ENCODE assay signal across 24 cellular contexts in the genomic region with DNA sequence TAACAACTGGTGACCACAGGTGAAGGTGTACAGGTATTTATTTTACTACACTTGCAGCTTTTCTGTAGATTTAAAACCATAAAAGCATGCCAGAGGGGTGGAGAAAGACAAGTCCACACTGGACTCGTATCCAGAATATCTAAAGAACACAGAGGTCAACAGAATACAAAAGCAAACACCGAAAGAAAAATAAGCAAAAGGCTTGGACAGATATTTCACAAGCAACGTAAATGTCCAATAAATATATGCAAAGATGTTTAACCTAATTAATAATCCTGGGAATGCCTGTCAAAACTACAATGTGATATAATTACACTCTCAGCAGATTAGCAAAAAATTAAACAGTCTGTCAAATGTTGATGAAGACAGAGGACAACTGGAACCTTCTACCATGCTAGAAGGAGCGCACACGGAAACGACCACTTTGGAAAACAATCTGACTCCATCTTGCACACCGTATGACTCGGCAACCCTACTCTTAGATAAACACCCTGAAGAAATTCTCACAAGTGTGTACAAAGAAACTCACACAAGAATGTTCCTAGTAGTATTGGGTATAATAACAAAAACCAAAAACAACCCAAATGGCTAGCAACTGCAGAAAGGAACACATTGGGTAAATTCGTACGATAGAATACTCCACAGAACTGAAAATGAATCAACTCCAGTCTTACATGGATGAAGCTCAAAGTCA.
"Had no signal": no experiment of that assay in that cellular context is flagged by ENCODE, and none has a peak within 500 bp of the region (broad histone marks: within the 10 kb centered on the region; RNA-seq: fewer than 3 reads in every experiment).

No MANE protein-coding gene starts in this region.

- H3K4me1 ChIP-seq: left ventricle myocardium inferior, prostate gland, right atrium auricular region had no signal

- H3K9me3 ChIP-seq: left ventricle myocardium inferior, lower lobe of right lung, prostate gland, right atrium auricular region, testis, tibial artery had no signal

- H3K9me3 Mint-ChIP-seq: effector memory CD8-positive, alpha-beta T cell; immature natural killer cell; memory B cell; natural killer cell; type B pancreatic cell had no signal

- H3K4me3 Mint-ChIP-seq: effector memory CD8-positive, alpha-beta T cell; immature natural killer cell; memory B cell; natural killer cell; stimulated activated memory B cell treated with anti-CD40 and anti-IgM and Interleukin-4, amounts not matched to agents 10 μg/mL and 1 μg/mL and 100 μg/mL, for 72 hours; type B pancreatic cell had no signal

- ATAC-seq: effector memory CD8-positive, alpha-beta T cell; left colon; lower lobe of right lung; natural killer cell; sciatic nerve; stimulated activated memory B cell treated with anti-CD40 and anti-IgM and Interleukin-4, amounts not matched to agents 10 μg/mL and 1 μg/mL and 100 μg/mL, for 72 hours; stimulated activated naive CD8-positive, alpha-beta T cell treated with anti-CD3 and anti-CD28 coated beads, Interleukin-15, Interleukin-2, amounts not matched to agents 100 U/mL and 50 U/mL, for 24 hours had no signal

- H3K27ac Mint-ChIP-seq: effector memory CD8-positive, alpha-beta T cell; immature natural killer cell; memory B cell; natural killer cell; stimulated activated memory B cell treated with anti-CD40 and anti-IgM and Interleukin-4, amounts not matched to agents 10 μg/mL and 1 μg/mL and 100 μg/mL, for 72 hours; type B pancreatic cell had no signal

- H3K27me3 Mint-ChIP-seq: effector memory CD8-positive, alpha-beta T cell; memory B cell; stimulated activated memory B cell treated with anti-CD40 and anti-IgM and Interleukin-4, amounts not matched to agents 10 μg/mL and 1 μg/mL and 100 μg/mL, for 72 hours; type B pancreatic cell had no signal

- H3K27ac ChIP-seq: left ventricle myocardium inferior, lower lobe of right lung, right atrium auricular region, testis, tibial artery had no signal

- DNase-seq: cortex of kidney; effector memory CD8-positive, alpha-beta T cell; hypothalamus; immature natural killer cell; islet precursor cell; kidney glomerular epithelial cell; left colon; left ventricle myocardium inferior; lower lobe of right lung; natural killer cell; stimulated activated CD4-positive, alpha-beta T cell treated with anti-CD3 and anti-CD28 coated beads, Interleukin-2, amount 100 ng/mL, for 24 hours; stimulated activated CD4-positive, alpha-beta T cell treated with anti-CD3 and anti-CD28 coated beads, Interleukin-4, amount 100 ng/mL, for 24 hours; stimulated activated naive CD8-positive, alpha-beta T cell treated with anti-CD3 and anti-CD28 coated beads, Interleukin-15, Interleukin-2, amounts not matched to agents 100 U/mL and 50 U/mL, for 24 hours; substantia nigra; testis; tibial artery had no signal

- H3K36me3 Mint-ChIP-seq: natural killer cell had no signal

- H3K36me3 ChIP-seq: left ventricle myocardium inferior, lower lobe of right lung, prostate gland, right atrium auricular region, tibial artery had no signal

- H3K4me3 ChIP-seq: left ventricle myocardium inferior, lower lobe of right lung, prostate gland, right atrium auricular region, testis, tibial artery had no signal

- H3K4me1 Mint-ChIP-seq: immature natural killer cell, natural killer cell had no signal

- FAIRE-seq: endometrium, frontal cortex had no signal

- H3K27me3 ChIP-seq: right atrium auricular region, testis, tibial artery had no signal
